1 cellular context compared by ENCODE assay signal in the genomic region with DNA sequence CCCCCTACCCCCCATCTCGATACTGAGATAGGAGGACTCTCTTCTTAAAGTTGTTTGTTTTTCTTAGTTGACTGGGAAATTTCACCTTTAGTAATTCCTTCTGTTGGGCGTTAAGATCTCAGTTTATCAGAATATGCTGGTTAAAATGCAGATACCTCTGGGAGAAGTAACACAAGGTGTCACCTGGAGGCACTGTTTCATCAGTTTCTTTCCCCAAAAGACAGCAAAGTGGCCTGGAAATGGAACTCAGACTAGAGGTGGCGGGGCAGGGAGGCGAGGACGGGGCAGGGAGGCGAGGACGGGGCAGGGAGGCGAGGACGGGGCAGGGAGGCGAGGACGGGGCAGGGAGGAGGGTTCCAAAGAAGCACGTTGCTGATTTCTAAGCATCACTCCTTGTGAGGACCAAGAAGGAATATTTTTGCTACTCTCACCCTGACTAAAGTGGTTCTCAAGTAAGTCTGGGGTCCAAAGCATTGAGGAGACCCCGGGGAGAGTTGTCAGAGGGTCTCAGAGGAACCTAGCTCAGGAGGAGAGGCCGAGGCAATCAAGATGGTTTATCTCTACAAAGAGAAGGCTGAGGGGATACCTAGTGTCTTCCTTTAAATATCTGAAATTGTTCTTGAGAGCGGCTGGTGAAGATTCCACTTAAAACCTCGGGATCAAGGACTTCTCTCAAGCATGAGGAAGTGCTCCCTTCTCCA.
TF ChIP-seq lines count a peak whose summit lies in the region.

No MANE protein-coding gene starts in this region.

TF ChIP-seq in H1, 55 proteins besides CTCF, POLR2A, EP300 and RAD21:
- no peak for TF ChIP-seq KDM5A (IDR thresholded peaks at IDR 0.05; ENCODE audit: low read length)
- no peak for TF ChIP-seq PHF8 (conservative IDR thresholded peaks at IDR 0.05; ENCODE audit: low read depth, low read length)
- no peak for TF ChIP-seq CTBP2 (IDR thresholded peaks at IDR 0.05; ENCODE audit: borderline replicate concordance, insufficient read depth, insufficient read length, low read length)
- no peak for TF ChIP-seq MAFK (IDR thresholded peaks at IDR 0.05; ENCODE audit: low read depth, low read length)
- no peak for TF ChIP-seq JUN (IDR thresholded peaks at IDR 0.05; ENCODE audit: low read depth, low read length)
- no peak for TF ChIP-seq SP4 (IDR thresholded peaks at IDR 0.05; ENCODE audit: low read length)
- no peak for TF ChIP-seq HDAC2 (IDR thresholded peaks at IDR 0.05; ENCODE audit: borderline replicate concordance in 1 of 2, low read depth in 2 of 2, low read length in 2 of 2)
- TF ChIP-seq RFX5 (IDR thresholded peaks at IDR 0.05; ENCODE audit: borderline replicate concordance, low read depth, low read length), result no peak
- TF ChIP-seq GTF2F1 (IDR thresholded peaks at IDR 0.05; ENCODE audit: borderline replicate concordance, low read depth, low read length), result no peak
- TF ChIP-seq SIN3A (conservative IDR thresholded peaks at IDR 0.05 in 1 of 2, IDR thresholded peaks at IDR 0.05 in 1 of 2; ENCODE audit: low read depth in 1 of 2, low read length in 2 of 2), result no peak
- TF ChIP-seq JUND (IDR thresholded peaks at IDR 0.05; ENCODE audit: low read length), result no peak
- TF ChIP-seq, protein P1, sequence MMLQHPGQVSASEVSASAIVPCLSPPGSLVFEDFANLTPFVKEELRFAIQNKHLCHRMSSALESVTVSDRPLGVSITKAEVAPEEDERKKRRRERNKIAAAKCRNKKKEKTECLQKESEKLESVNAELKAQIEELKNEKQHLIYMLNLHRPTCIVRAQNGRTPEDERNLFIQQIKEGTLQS (IDR thresholded peaks at IDR 0.05; ENCODE audit: insufficient read depth, low read depth, low read length), result no peak
- no peak for TF ChIP-seq RNF2 (IDR thresholded peaks at IDR 0.05; ENCODE audit: borderline replicate concordance, low read depth, low read length, missing control alignments, poor library complexity, severe bottlenecking)
- no peak for TF ChIP-seq CREB1 (IDR thresholded peaks at IDR 0.05)
- TF ChIP-seq SP2 (IDR thresholded peaks at IDR 0.05; ENCODE audit: low read length), result no peak
- TF ChIP-seq YY1 (IDR thresholded peaks at IDR 0.05; ENCODE audit: low read depth, low read length), result no peak
- no peak for TF ChIP-seq RBBP5 (IDR thresholded peaks at IDR 0.05; ENCODE audit: borderline replicate concordance, low read depth, low read length)
- TF ChIP-seq, protein P2, sequence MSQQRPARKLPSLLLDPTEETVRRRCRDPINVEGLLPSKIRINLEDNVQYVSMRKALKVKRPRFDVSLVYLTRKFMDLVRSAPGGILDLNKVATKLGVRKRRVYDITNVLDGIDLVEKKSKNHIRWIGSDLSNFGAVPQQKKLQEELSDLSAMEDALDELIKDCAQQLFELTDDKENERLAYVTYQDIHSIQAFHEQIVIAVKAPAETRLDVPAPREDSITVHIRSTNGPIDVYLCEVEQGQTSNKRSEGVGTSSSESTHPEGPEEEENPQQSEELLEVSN (IDR thresholded peaks at IDR 0.05), result no peak
- TF ChIP-seq, protein P3, sequence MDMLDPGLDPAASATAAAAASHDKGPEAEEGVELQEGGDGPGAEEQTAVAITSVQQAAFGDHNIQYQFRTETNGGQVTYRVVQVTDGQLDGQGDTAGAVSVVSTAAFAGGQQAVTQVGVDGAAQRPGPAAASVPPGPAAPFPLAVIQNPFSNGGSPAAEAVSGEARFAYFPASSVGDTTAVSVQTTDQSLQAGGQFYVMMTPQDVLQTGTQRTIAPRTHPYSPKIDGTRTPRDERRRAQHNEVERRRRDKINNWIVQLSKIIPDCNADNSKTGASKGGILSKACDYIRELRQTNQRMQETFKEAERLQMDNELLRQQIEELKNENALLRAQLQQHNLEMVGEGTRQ (IDR thresholded peaks at IDR 0.05; ENCODE audit: low read length), result no peak
- TF ChIP-seq GABPA (IDR thresholded peaks at IDR 0.05; ENCODE audit: borderline replicate concordance, insufficient read depth, low read length), result no peak
